ENCODE assay signal across 8 cellular contexts in genomic region chr10:32379314-32379949, GRCh38. TPM values are rescaled to one million over a fixed set of nuclear protein-coding genes. Genes with fewer than 3 reads are reported as not detected.
DNase-seq lines count a peak whose midpoint lies in the region; ATAC-seq and TF ChIP-seq lines count a peak whose summit lies in the region.

No MANE protein-coding gene starts in this region.

- H3K9me3 ChIP-seq in CD8-positive, alpha-beta T cell (ENCODE audit: low read length) = no peaks in the 10 kb centered on the region
- no peaks in the 10 kb centered on the region for H3K9me3 ChIP-seq in cardiac muscle cell (ENCODE audit: low read depth)
- no peaks in the 10 kb centered on the region for H3K9me3 ChIP-seq in prostate gland

- H3K36me3 Mint-ChIP-seq in CD8-positive, alpha-beta T cell = peaks cover 2% of the 10 kb centered on the region
- H3K36me3 Mint-ChIP-seq in activated CD8-positive, alpha-beta T cell treated with anti-CD3 and anti-CD28 coated beads for 36 hours (ENCODE audit: low read depth) = peaks cover 2% of the 10 kb centered on the region
- peaks cover 1% of the 10 kb centered on the region for H3K36me3 Mint-ChIP-seq in type B pancreatic cell

- DNase-seq in CD8-positive, alpha-beta T cell = peak in 2 of 7 experiments; percentile 25 to 31
- DNase-seq in H7 = peak; percentile 27
- peak; percentile 30 to 71 for DNase-seq in NCI-H2081 (lab: John Stamatoyannopoulos, UW)
- peak; percentile 39 for DNase-seq in activated CD8-positive, alpha-beta T cell treated with anti-CD3 and anti-CD28 coated beads for 36 hours
- DNase-seq in cardiac muscle cell (ENCODE audit: low read depth in 1 of 2, low spot score in 1 of 2) = peak; percentile 74 to 75
- peak; percentile 30 for DNase-seq in prostate gland (ENCODE audit: low spot score)
- DNase-seq in type B pancreatic cell (ENCODE audit: extremely low spot score, unreplicated experiment) = no peak
- DNase-seq in posterior cingulate gyrus = no peak

- no peaks in the 10 kb centered on the region for H3K9me3 Mint-ChIP-seq in CD8-positive, alpha-beta T cell
- H3K9me3 Mint-ChIP-seq in activated CD8-positive, alpha-beta T cell treated with anti-CD3 and anti-CD28 coated beads for 36 hours = no peaks in the 10 kb centered on the region
- no peaks in the 10 kb centered on the region for H3K9me3 Mint-ChIP-seq in type B pancreatic cell

- CTCF ChIA-PET in CD8-positive, alpha-beta T cell (lab: Charles Lee) = interaction anchor here (0.6 to 2.4 kb wide), 5 partner anchors 12 to 79 kb away, joined by 3 to 15 read pairs (median 9); partner anchors contain the start of gene CCDC7
- CTCF ChIA-PET in activated CD8-positive, alpha-beta T cell treated with anti-CD3 and anti-CD28 coated beads for 36 hours (lab: Charles Lee) = interaction anchor here (0.6 to 3.5 kb wide), 4 partner anchors 11 to 66 kb away, joined by 3 to 25 read pairs (median 6); partner anchors contain the start of gene CCDC7

- H3K27ac Mint-ChIP-seq in CD8-positive, alpha-beta T cell = no peak overlapping the region
- no peak overlapping the region for H3K27ac Mint-ChIP-seq in activated CD8-positive, alpha-beta T cell treated with anti-CD3 and anti-CD28 coated beads for 36 hours
- no peak overlapping the region for H3K27ac Mint-ChIP-seq in type B pancreatic cell

- 14% methylated on average over 10 of the region's 10 CpGs for WGBS in prostate gland

- H3K27ac ChIP-seq in CD8-positive, alpha-beta T cell (ENCODE audit: low read depth, low read length) = peak overlapping the region; percentile 72
- H3K27ac ChIP-seq in cardiac muscle cell = peak overlapping the region; percentile 87
- peak overlapping the region; percentile 82 to 84 for H3K27ac ChIP-seq in prostate gland

- peak overlapping the region; percentile 84 for H3K4me3 ChIP-seq in CD8-positive, alpha-beta T cell (ENCODE audit: low read depth, low read length)
- H3K4me3 ChIP-seq in H7 (ENCODE audit: insufficient read depth, low read depth, low read length) (peak overlapping the region; percentile 59), cardiac muscle cell (peak overlapping the region; percentile 92), prostate gland (peak overlapping the region; percentile 55 to 59)

- POLR2A ChIA-PET in CD8-positive, alpha-beta T cell (lab: Charles Lee) = interaction anchor here (0.6 to 3.2 kb wide), 17 partner anchors 8 to 723 kb away, joined by 3 to 41 read pairs (median 4); partner anchors contain the start of genes CCDC7 and EPC1
- POLR2A ChIA-PET in activated CD8-positive, alpha-beta T cell treated with anti-CD3 and anti-CD28 coated beads for 36 hours (lab: Charles Lee) = interaction anchor here (0.6 to 3.0 kb wide), 6 partner anchors 11 to 816 kb away, joined by 3 to 18 read pairs (median 3); partner anchors contain the start of gene CCDC7

- peak; percentile 27 for TF ChIP-seq POLR2A in prostate gland (IDR thresholded peaks at IDR 0.05)

- TF ChIP-seq CTCF in CD8-positive, alpha-beta T cell (IDR thresholded peaks at IDR 0.05) = no peak
- TF ChIP-seq CTCF in activated CD8-positive, alpha-beta T cell treated with anti-CD3 and anti-CD28 coated beads for 36 hours (IDR thresholded peaks at IDR 0.05) = no peak
- TF ChIP-seq CTCF in cardiac muscle cell (IDR thresholded peaks at IDR 0.05; ENCODE audit: low read depth, low read length) (no peak), prostate gland (IDR thresholded peaks at IDR 0.05) (no peak), type B pancreatic cell (conservative IDR thresholded peaks at IDR 0.05) (no peak)

- peaks cover 18% of the 10 kb centered on the region for H3K4me1 ChIP-seq in CD8-positive, alpha-beta T cell (ENCODE audit: insufficient read depth, low read length)
- H3K4me1 ChIP-seq in cardiac muscle cell (ENCODE audit: low read depth) = peaks cover 22% of the 10 kb centered on the region
- no peaks in the 10 kb centered on the region for H3K4me1 ChIP-seq in prostate gland (replicated peaks)

- H3K36me3 ChIP-seq in CD8-positive, alpha-beta T cell (ENCODE audit: insufficient read depth, low read length) = no peaks in the 10 kb centered on the region
- H3K36me3 ChIP-seq in H7 (replicated peaks; ENCODE audit: control insufficient read depth, insufficient read depth, low read length) (no peaks in the 10 kb centered on the region), cardiac muscle cell (no peaks in the 10 kb centered on the region), prostate gland (no peaks in the 10 kb centered on the region)

- peak; percentile 32 for ATAC-seq in CD8-positive, alpha-beta T cell
- peak; percentile 25 for ATAC-seq in activated CD8-positive, alpha-beta T cell treated with anti-CD3 and anti-CD28 coated beads for 36 hours

- peaks cover 19% of the 10 kb centered on the region for H3K4me1 Mint-ChIP-seq in CD8-positive, alpha-beta T cell (ENCODE audit: low read depth)
- H3K4me1 Mint-ChIP-seq in activated CD8-positive, alpha-beta T cell treated with anti-CD3 and anti-CD28 coated beads for 36 hours (ENCODE audit: low read depth) = peaks cover 17% of the 10 kb centered on the region
- H3K4me1 Mint-ChIP-seq in type B pancreatic cell (ENCODE audit: unreplicated experiment) = peaks cover 7% of the 10 kb centered on the region

- intact Hi-C loops in CD8-positive, alpha-beta T cell (cut with DNase I, micrococcal nuclease) = loop anchor here (2.0 to 10.0 kb wide), 7 partner anchors 322 to 1675 kb away; partner anchors contain the start of genes ITGB1 (in 2 of the 2) and KIF5B (in 2 of the 2)
- intact Hi-C loops in activated CD8-positive, alpha-beta T cell treated with anti-CD3 and anti-CD28 coated beads for 36 hours (cut with micrococcal nuclease) = loop anchor here (2.0 to 10.0 kb wide), 2 partner anchors 67 to 625 kb away; partner anchors contain the start of gene CCDC7
- intact Hi-C loops in prostate gland (cut with DNase I) (loop anchor here (2.0 to 10.0 kb wide), 2 partner anchors 67 to 325 kb away; partner anchors contain the start of genes CCDC7 and KIF5B), posterior cingulate gyrus (cut with DNase I) (loop anchor here (2.0 kb wide), 1 partner anchor 33 kb away; the partner anchor contains the start of gene EPC1)

- H3K27me3 Mint-ChIP-seq in CD8-positive, alpha-beta T cell (ENCODE audit: low read depth) = no peaks in the 10 kb centered on the region
- H3K27me3 Mint-ChIP-seq in activated CD8-positive, alpha-beta T cell treated with anti-CD3 and anti-CD28 coated beads for 36 hours = no peaks in the 10 kb centered on the region
- no peaks in the 10 kb centered on the region for H3K27me3 Mint-ChIP-seq in type B pancreatic cell

- H3K27me3 ChIP-seq in CD8-positive, alpha-beta T cell (ENCODE audit: insufficient read depth, low read length) = no peaks in the 10 kb centered on the region
- H3K27me3 ChIP-seq in H7 (ENCODE audit: control insufficient read depth, insufficient read depth, low read length) = no peaks in the 10 kb centered on the region
- H3K27me3 ChIP-seq in cardiac muscle cell = no peaks in the 10 kb centered on the region
- H3K27me3 ChIP-seq in prostate gland (replicated peaks; ENCODE audit: insufficient read depth) = no peaks in the 10 kb centered on the region

- H3K4me3 Mint-ChIP-seq in CD8-positive, alpha-beta T cell = no peak overlapping the region
- H3K4me3 Mint-ChIP-seq in activated CD8-positive, alpha-beta T cell treated with anti-CD3 and anti-CD28 coated beads for 36 hours = no peak overlapping the region
- no peak overlapping the region for H3K4me3 Mint-ChIP-seq in type B pancreatic cell

RNA-seq across cellular contexts. Expression of gene EPC1, which starts 32.5 kb away (rescaled TPM):
- total RNA-seq in CD8-positive, alpha-beta T cell = 100 to 1,000 TPM; 205 TPM
- 9.2 and 17.5 TPM in 2 replicates for total RNA-seq in H7 (2014; rRNA removed; shearing (Covaris generic))
- total RNA-seq in activated CD8-positive, alpha-beta T cell treated with anti-CD3 and anti-CD28 coated beads for 36 hours = 10 to 100 TPM; 33.0 to 33.9 TPM
- total RNA-seq in cardiac muscle cell = 24.0 and 25.4 TPM in 2 replicates
- polyA plus RNA-seq in cardiac muscle cell = 12.9 and 14.4 TPM in 2 replicates
- 10 to 100 TPM; 37.1 to 58.3 TPM for total RNA-seq in prostate gland
- total RNA-seq in type B pancreatic cell (ENCODE audit: low replicate concordance) = 42.4 and 47.1 TPM in 2 replicates

Comparison
In these comparisons a context has a peak if more than half of its experiments do, and no peak if none do; other contexts are left out.
1. DNase-seq: peak in H7 (single experiment), NCI-H2081 (2 of 2), activated CD8-positive, alpha-beta T cell treated with anti-CD3 and anti-CD28 coated beads for 36 hours (single experiment), cardiac muscle cell (2 of 2) and prostate gland (single experiment); none in type B pancreatic cell (single experiment) and posterior cingulate gyrus (0 of 10).
2. Peak in every context shown above with its lines, with median percentiles within 50 percentile points of each other: H3K27ac ChIP-seq and H3K4me3 ChIP-seq.